Comparison of ENCODE assay signal across 26 cellular contexts in genomic region chr12:132454949-132455418, GRCh38.
"Had no signal": no experiment of that assay in that cellular context is flagged by ENCODE, and none has a peak within 500 bp of the region (broad histone marks: within the 10 kb centered on the region; RNA-seq: fewer than 3 reads in every experiment).

No MANE protein-coding gene starts in this region.

- H3K27me3 ChIP-seq: ovary, testis had no signal

- H3K9me3 ChIP-seq: esophagus squamous epithelium, left ventricle myocardium inferior, ovary, sigmoid colon, testis, transverse colon had no signal

- H3K27ac ChIP-seq: epithelial cell of prostate, esophagus squamous epithelium, left ventricle myocardium inferior, ovary, sigmoid colon, testis, transverse colon had no signal

- FAIRE-seq: colon, frontal cortex, islet of Langerhans, small intestine had no signal

- H3K4me1 ChIP-seq: left ventricle myocardium inferior, sigmoid colon, testis, transverse colon had no signal

- ATAC-seq: activated T-cell treated with anti-CD3 and anti-CD28 coated beads, Interleukin-2, amount 50 U/mL, for 72 hours; stimulated activated naive B cell treated with anti-CD40 and anti-IgM and Interleukin-4, amounts not matched to agents 10 μg/mL and 1 μg/mL and 100 μg/mL, for 72 hours; T-helper 17 cell had no signal

- H3K4me3 ChIP-seq: esophagus squamous epithelium, left ventricle myocardium inferior, lung, ovary, sigmoid colon, testis, transverse colon had no signal

- H3K36me3 ChIP-seq: esophagus squamous epithelium, left ventricle myocardium inferior, ovary, sigmoid colon, transverse colon had no signal

- DNase-seq: activated CD4-positive, alpha-beta T cell treated with anti-CD3 and anti-CD28 coated beads, Interleukin-2, amount 50 U/mL, for 1 hour; activated CD4-positive, CD25-positive, alpha-beta regulatory T cell treated with anti-CD3 and anti-CD28 coated beads, Interleukin-2, amount 50 U/mL, for 72 hours; activated naive CD4-positive, alpha-beta T cell treated with Interleukin-2 at 50 U/mL for 16 hours; activated T-cell treated with anti-CD3 and anti-CD28 coated beads for 4 hours; activated T-cell treated with anti-CD3 and anti-CD28 coated beads, Interleukin-2, amount 50 U/mL, for 72 hours; anterior cingulate cortex; dermis blood vessel endothelial cell; effector CD4-positive, alpha-beta T cell; esophagus squamous epithelium; left ventricle myocardium inferior; mesendoderm; natural killer cell; sigmoid colon; small intestine; stimulated activated CD4-positive, alpha-beta T cell treated with anti-CD3 and anti-CD28 coated beads, Interleukin-1b, Interleukin-23, amount 100 ng/mL, for 48 hours; stimulated activated naive B cell treated with anti-CD40 and anti-IgM and Interleukin-4, amounts not matched to agents 10 μg/mL and 1 μg/mL and 100 μg/mL, for 72 hours; T-helper 17 cell; T1000; testis; transverse colon had no signal
